ENCODE assay signal across 31 cellular contexts in genomic region chr11:46265764-46266163, GRCh38. TPM values are rescaled to one million over a fixed set of nuclear protein-coding genes. Genes with fewer than 3 reads are reported as not detected.
A peak's percentile ranks its signal among the peaks of the same experiment; 100 is the strongest.
DNase-seq lines count a peak whose midpoint lies in the region; ATAC-seq and TF ChIP-seq lines count a peak whose summit lies in the region.
"Had no signal": no experiment of that assay in that cellular context is flagged by ENCODE, and none has a peak within 500 bp of the region (broad histone marks: within the 10 kb centered on the region; RNA-seq: fewer than 3 reads in every experiment).

No MANE protein-coding gene starts in this region.

- H3K9me3 ChIP-seq in mucosa of rectum (ENCODE audit: control insufficient read depth in 2 of 2, low read length in 2 of 2) = no peaks in the 10 kb centered on the region
- H3K9me3 ChIP-seq in lower lobe of right lung = no peaks in the 10 kb centered on the region
- H3K9me3 ChIP-seq: esophagus squamous epithelium, heart right ventricle, psoas muscle had no signal

- in situ Hi-C loops in GM13976 (cut with MboI; ENCODE audit: low sequenced_read_pairs, unreplicated experiment) = no loop called here

- H3K27ac ChIP-seq in C4-2B = peak overlapping the region; percentile 91
- H3K27ac ChIP-seq in mucosa of rectum (ENCODE audit: low read depth in 2 of 2, low read length in 2 of 2) = peak overlapping the region; percentile 48 to 52
- H3K27ac ChIP-seq in lower lobe of right lung = no peak overlapping the region
- H3K27ac ChIP-seq: brain microvascular endothelial cell, esophagus squamous epithelium, heart right ventricle, psoas muscle had no signal

- no peak for ATAC-seq in lower lobe of right lung
- no peak for ATAC-seq in HG02938 (IDR thresholded peaks at IDR 0.05; ENCODE audit: unreplicated experiment)
- no peak for ATAC-seq in GM19023 (IDR thresholded peaks at IDR 0.05; ENCODE audit: unreplicated experiment)
- ATAC-seq: activated CD8-positive, alpha-beta T cell treated with anti-CD3 and anti-CD28 coated beads for 36 hours; psoas muscle; sciatic nerve had no signal

- intact Hi-C loops in lower lobe of right lung (cut with DNase I) = no loop called here

- H3K4me3 ChIP-seq in mucosa of rectum (ENCODE audit: low read length in 2 of 2) (no peak overlapping the region), lower lobe of right lung (no peak overlapping the region)
- H3K4me3 ChIP-seq: esophagus squamous epithelium, heart right ventricle, psoas muscle had no signal

- H3K9ac ChIP-seq in mucosa of rectum (ENCODE audit: low read depth in 1 of 2, low read length in 2 of 2) = no peak overlapping the region

- peaks cover 0 to 14% of the 10 kb centered on the region in 2 donors for H3K4me1 ChIP-seq in mucosa of rectum (ENCODE audit: control insufficient read depth in 2 of 2, insufficient read depth in 2 of 2, low read length in 2 of 2)
- no peaks in the 10 kb centered on the region for H3K4me1 ChIP-seq in lower lobe of right lung
- H3K4me1 ChIP-seq: esophagus squamous epithelium, psoas muscle had no signal

- no peaks in the 10 kb centered on the region for H3K36me3 ChIP-seq in mucosa of rectum (ENCODE audit: control insufficient read depth in 2 of 2, insufficient read depth in 2 of 2, low read length in 2 of 2)
- H3K36me3 ChIP-seq in lower lobe of right lung = no peaks in the 10 kb centered on the region
- H3K36me3 ChIP-seq: brain microvascular endothelial cell, esophagus squamous epithelium, heart right ventricle had no signal

- no peak for TF ChIP-seq CTCF in C4-2B (conservative IDR thresholded peaks at IDR 0.05)
- TF ChIP-seq CTCF in GM13976 (IDR thresholded peaks at IDR 0.05; ENCODE audit: borderline replicate concordance, control extremely low read depth, extremely low read depth, insufficient read depth, missing control alignments) = peak; percentile 33
- TF ChIP-seq CTCF in lower lobe of right lung (IDR thresholded peaks at IDR 0.05) = no peak

- H3K27me3 ChIP-seq in mucosa of rectum (ENCODE audit: control insufficient read depth in 2 of 2, insufficient read depth in 2 of 2, low read length in 2 of 2) = no peaks in the 10 kb centered on the region
- no peaks in the 10 kb centered on the region for H3K27me3 ChIP-seq in lower lobe of right lung (ENCODE audit: low read depth)
- H3K27me3 ChIP-seq: brain microvascular endothelial cell, esophagus squamous epithelium, heart right ventricle had no signal

- DNase-seq in GM13976 (ENCODE audit: low spot score) (no peak), NCI-H2171 (lab: John Stamatoyannopoulos, UW) (peak; percentile 4), lower lobe of right lung (no peak), H4 (ENCODE audit: low spot score) (no peak)
- DNase-seq: ACHN; activated CD8-positive, alpha-beta memory T cell treated with anti-CD3 and anti-CD28 coated beads, Interleukin-2, amount 50 U/mL, for 48 hours; activated CD8-positive, alpha-beta T cell treated with anti-CD3 and anti-CD28 coated beads for 36 hours; amygdala; brain microvascular endothelial cell; cerebellar nuclear complex; DMS79; esophagus squamous epithelium; foreskin melanocyte; GDM1; H7; heart right ventricle; left ventricle myocardium superior; naive B cell; NCI-H1048; NCI-H1694; occipital lobe; psoas muscle; SIG-M5; stimulated activated CD4-positive, alpha-beta T cell treated with anti-CD3 and anti-CD28 coated beads, Interleukin-4, amount 100 ng/mL, for 1 hour; trophoblast cell had no signal

RNA-seq across cellular contexts. Expression of gene CREB3L1, which starts 11.7 kb away (rescaled TPM):
- total RNA-seq in lower lobe of right lung = 40.5 TPM
- total RNA-seq in H4 (2014; rRNA removed; shearing (Covaris generic)) = 0.60 and 1.3 TPM in 2 replicates
- total RNA-seq: activated CD8-positive, alpha-beta T cell treated with anti-CD3 and anti-CD28 coated beads for 36 hours; B cell had no signal

Comparison
In these comparisons a context has a peak if more than half of its experiments do, and no peak if none do; other contexts are left out.
1. RNA of gene CREB3L1, which starts 11.7 kb away (total RNA-seq): 40.5 TPM in lower lobe of right lung (single experiment); 0.60 to 1.3 TPM in H4; every median in the first group is over 10 times any median in the second.